Comparison of ENCODE assay signal across 9 cellular contexts in the genomic region with DNA sequence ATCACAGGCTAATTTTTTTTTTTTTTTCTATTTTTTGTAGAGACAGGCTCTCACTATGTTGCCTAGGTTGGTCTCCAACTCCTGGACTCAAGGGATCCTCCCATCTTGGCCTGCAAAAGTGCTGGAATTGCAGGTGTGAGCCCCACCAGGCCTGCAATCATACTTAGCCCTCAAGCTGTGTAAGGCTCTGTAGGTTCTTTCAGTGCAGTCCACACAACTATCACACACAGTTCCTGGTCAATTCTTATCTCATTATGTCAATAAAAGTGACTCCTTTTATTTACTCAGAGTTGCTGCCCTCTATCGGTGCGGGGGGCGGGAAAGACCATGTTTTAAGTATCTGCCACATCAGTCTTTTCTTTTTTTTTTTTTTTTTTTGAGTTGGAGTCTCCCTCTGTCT. TPM values are rescaled to one million over a fixed set of nuclear protein-coding genes. Genes with fewer than 3 reads are reported as not detected.
DNase-seq lines count a peak whose midpoint lies in the region; ATAC-seq and TF ChIP-seq lines count a peak whose summit lies in the region.
"Had no signal": no experiment of that assay in that cellular context is flagged by ENCODE, and none has a peak within 500 bp of the region (broad histone marks: within the 10 kb centered on the region; RNA-seq: fewer than 3 reads in every experiment).

No MANE protein-coding gene starts in this region.

- no peak overlapping the region for H3K4me3 ChIP-seq in AG04449 (ENCODE audit: low read depth, low read length)
- no peak overlapping the region for H3K4me3 ChIP-seq in GM23248
- H3K4me3 ChIP-seq in PC-9 = no peak overlapping the region
- no peak overlapping the region for H3K4me3 ChIP-seq in fibroblast of villous mesenchyme (ENCODE audit: low read depth, low read length)
- H3K4me3 ChIP-seq in testis = no peak overlapping the region
- H3K4me3 ChIP-seq: heart right ventricle had no signal

- TF ChIP-seq POLR2A in testis (IDR thresholded peaks at IDR 0.05) = no peak

- H3K79me2 ChIP-seq in GM23248 (ENCODE audit: insufficient read depth) = no peaks in the 10 kb centered on the region
- H3K79me2 ChIP-seq in PC-9 (ENCODE audit: low read depth) = no peaks in the 10 kb centered on the region

- H3K9ac ChIP-seq in GM23248 = no peak overlapping the region

- WGBS in GM23248 (ENCODE audit: low coverage in 1 of 2, low lambda C conversion rate in 2 of 2, missing lambda C conversion rate in 2 of 2), 2 experiments = 24 to 30% methylated on average over 3 of the region's 3 CpGs
- 66 to 68% methylated on average over 3 of the region's 3 CpGs for WGBS in testis, 2 donors

- TF ChIP-seq CTCF in AG04449 (IDR thresholded peaks at IDR 0.05; ENCODE audit: insufficient read depth, low read length, missing control alignments) = peak; percentile 19
- peak; percentile 69 for TF ChIP-seq CTCF in PC-9 (conservative IDR thresholded peaks at IDR 0.05)
- peak; percentile 43 for TF ChIP-seq CTCF in fibroblast of villous mesenchyme (IDR thresholded peaks at IDR 0.05; ENCODE audit: insufficient read depth, low read depth, low read length)
- no peak for TF ChIP-seq CTCF in testis (IDR thresholded peaks at IDR 0.05)

- no peak for ATAC-seq in HG02763 (IDR thresholded peaks at IDR 0.05; ENCODE audit: unreplicated experiment)

- DNase-seq in AG04449 (ENCODE audit: low read depth, low spot score) (no peak), GM23248 (peak; percentile 52), PC-9 (peak; percentile 81 to 92), fibroblast of villous mesenchyme (ENCODE audit: low read depth) (peak; percentile 57), testis (peak; percentile 22), T-helper 1 cell (no peak), cerebellum (ENCODE audit: low spot score) (no peak)

- CTCF ChIA-PET in AG04449 (lab: Yijun Ruan, JAX) = interaction anchor here (0.7 to 7.5 kb wide), 4 partner anchors 12 to 26 kb away, joined by 3 to 37 read pairs (median 8); no protein-coding TSS in a partner anchor
- CTCF ChIA-PET in PC-9 (lab: Charles Lee) = interaction anchor here (0.6 to 1.3 kb wide), 7 partner anchors 12 to 159 kb away, joined by 3 to 11 read pairs (median 3); no protein-coding TSS in a partner anchor

- H3K9me2 ChIP-seq in GM23248 (ENCODE audit: insufficient read depth) = no peaks in the 10 kb centered on the region
- no peaks in the 10 kb centered on the region for H3K9me2 ChIP-seq in PC-9 (ENCODE audit: insufficient read depth)

- H4K20me1 ChIP-seq in GM23248 (ENCODE audit: insufficient read depth) (no peaks in the 10 kb centered on the region), PC-9 (ENCODE audit: insufficient read depth) (no peaks in the 10 kb centered on the region)

- no peaks in the 10 kb centered on the region for H3F3A ChIP-seq in GM23248 (ENCODE audit: insufficient read depth)
- H3F3A ChIP-seq in PC-9 (ENCODE audit: insufficient read depth, low read depth) = peaks cover 24% of the 10 kb centered on the region; the same call in 1 of the 2 replicates

- POLR2A ChIA-PET in AG04449 (lab: Yijun Ruan, JAX) = no interaction called here
- POLR2A ChIA-PET in PC-9 (lab: Charles Lee; ENCODE audit: unreplicated experiment) = interaction anchor here (0.7 kb wide), 1 partner anchor 43 kb away, joined by 15 read pairs; no protein-coding TSS in a partner anchor

- BruUV-seq in PC-9 (replicated peaks; lab: Mats Ljungman, UMichigan) = no TSS peak

- H2AFZ ChIP-seq in GM23248 (no peak overlapping the region), PC-9 (no peak overlapping the region)

- H3K27ac ChIP-seq in GM23248 = no peak overlapping the region
- H3K27ac ChIP-seq in PC-9 = 0 out of 2 replicates have a peak overlapping the region, but pooled peaks have one; percentile 23
- H3K27ac ChIP-seq in testis = no peak overlapping the region
- H3K27ac ChIP-seq: heart right ventricle had no signal

- in situ Hi-C loops in GM23248 (cut with MboI) = no loop called here

- H3K4me1 ChIP-seq in GM23248 (ENCODE audit: insufficient read depth) = peaks cover 6% of the 10 kb centered on the region; the same call in 1 of the 2 replicates
- peaks cover 23% of the 10 kb centered on the region for H3K4me1 ChIP-seq in PC-9 (replicated peaks; ENCODE audit: insufficient read depth)
- no peaks in the 10 kb centered on the region for H3K4me1 ChIP-seq in testis

- H3K4me2 ChIP-seq in GM23248 (ENCODE audit: unreplicated experiment) (no peak overlapping the region), PC-9 (peak overlapping the region; percentile 37)

- H3K36me3 ChIP-seq in GM23248 (ENCODE audit: low read depth) (no peaks in the 10 kb centered on the region), PC-9 (ENCODE audit: low read depth) (no peaks in the 10 kb centered on the region), testis (ENCODE audit: low read depth, missing control alignments) (no peaks in the 10 kb centered on the region)
- H3K36me3 ChIP-seq: heart right ventricle had no signal

- intact Hi-C loops in PC-9 (cut with micrococcal nuclease; ENCODE audit: unreplicated experiment) (loop anchor here (1.0 kb wide), 2 partner anchors 21 to 47 kb away; no protein-coding TSS in a partner anchor), testis (cut with DNase I; ENCODE audit: low total_unique reads) (no loop called here)

- H3K9me3 ChIP-seq in GM23248 (ENCODE audit: low read depth) (no peaks in the 10 kb centered on the region), PC-9 (ENCODE audit: insufficient read depth, low read depth) (no peaks in the 10 kb centered on the region), testis (no peaks in the 10 kb centered on the region)
- H3K9me3 ChIP-seq: heart right ventricle had no signal

- H3K27me3 ChIP-seq in GM23248 (replicated peaks; ENCODE audit: insufficient read depth) = no peaks in the 10 kb centered on the region
- H3K27me3 ChIP-seq in PC-9 (ENCODE audit: insufficient read depth, low read depth) = no peaks in the 10 kb centered on the region
- no peaks in the 10 kb centered on the region for H3K27me3 ChIP-seq in testis
- H3K27me3 ChIP-seq: heart right ventricle had no signal

RNA-seq across cellular contexts. Expression of gene SLC2A3, which starts 29.0 kb away (rescaled TPM):
- 72.5 and 73.7 TPM in 2 replicates for total RNA-seq in GM23248 (2014; rRNA removed; shearing (Covaris generic))
- 71.5 and 71.8 TPM in 2 replicates for polyA plus RNA-seq in GM23248 (2016; fragmentation: Nextera tagmentation; extraction: Ambion mirVana)
- total RNA-seq in PC-9 (2021) = 24.9 and 26.2 TPM in 2 replicates
- 65.4 and 91.5 TPM in 2 replicates for total RNA-seq in fibroblast of villous mesenchyme
- 10 to 100 TPM; 11.0 to 25.7 TPM for total RNA-seq in testis
- 22.3 TPM for polyA plus RNA-seq in testis (ENCODE audit: insufficient read depth, low read depth, low replicate concordance)
- total RNA-seq in cerebellum = 69.8 TPM

RNA-seq across cellular contexts. Expression of gene SLC2A14, which starts 34.3 kb away (rescaled TPM):
- not detected in 2 replicates for total RNA-seq in GM23248 (2014; rRNA removed; shearing (Covaris generic))
- polyA plus RNA-seq in GM23248 (2016; fragmentation: Nextera tagmentation; extraction: Ambion mirVana) = not detected in 2 replicates
- total RNA-seq in PC-9 (2021) = 0.13 TPM in 1 of 2 replicates, not detected in the other
- under 0.01 and 0.32 TPM in 2 replicates for total RNA-seq in fibroblast of villous mesenchyme
- total RNA-seq in testis = 10 to 100 TPM; 51.5 to 54.3 TPM
- polyA plus RNA-seq in testis (ENCODE audit: insufficient read depth, low read depth, low replicate concordance) = 203 TPM
- total RNA-seq in cerebellum = 2.3 TPM
- polyA plus RNA-seq: heart right ventricle had no signal

Comparison
In these comparisons a context has a peak if more than half of its experiments do, and no peak if none do; other contexts are left out.
1. DNase-seq: peak in GM23248 (single experiment), PC-9 (2 of 2), fibroblast of villous mesenchyme (single experiment) and testis (single experiment); none in AG04449 (single experiment), T-helper 1 cell (0 of 5) and cerebellum (single experiment).
2. CTCF ChIP-seq: peak in AG04449 (single experiment), PC-9 (single experiment) and fibroblast of villous mesenchyme (single experiment); none in testis (0 of 3).
3. RNA of gene SLC2A14, which starts 34.3 kb away (total RNA-seq): 51.5 to 54.3 TPM in testis; 2.3 TPM in cerebellum (single experiment), 0.13 TPM in PC-9, not detected in GM23248 and under 0.01 to 0.32 TPM in fibroblast of villous mesenchyme; every median in the first group is over 10 times any median in the second.